In genomic region chr10:95635319-95635733, GRCh38 we compare ENCODE assay signal across 1 cellular context.
TF ChIP-seq lines count a peak whose summit lies in the region.

No MANE protein-coding gene starts in this region.

TF ChIP-seq in GM23338, 12 proteins besides CTCF, POLR2A, EP300 and RAD21 (continued from another document):
- TF ChIP-seq ZNF462 (CRISPR knock-in tag; IDR thresholded peaks at IDR 0.05) (no peak), ZNF331 (CRISPR knock-in tag; IDR thresholded peaks at IDR 0.05; ENCODE audit: low read depth) (no peak), POLR2AphosphoS5 (IDR thresholded peaks at IDR 0.05; ENCODE audit: low read depth) (no peak), REST (IDR thresholded peaks at IDR 0.05; ENCODE audit: unreplicated experiment) (no peak)
